In genomic region chr2:230348792-230349191, GRCh38 we compare ENCODE assay signal across 19 cellular contexts. TPM values are rescaled to one million over a fixed set of nuclear protein-coding genes. Genes with fewer than 3 reads are reported as not detected.
DNase-seq lines count a peak whose midpoint lies in the region; ATAC-seq, FAIRE-seq and TF ChIP-seq lines count a peak whose summit lies in the region.
"Had no signal": no experiment of that assay in that cellular context is flagged by ENCODE, and none has a peak within 500 bp of the region (broad histone marks: within the 10 kb centered on the region; RNA-seq: fewer than 3 reads in every experiment).

No MANE protein-coding gene starts in this region.

- H3K4me2 ChIP-seq in GM12878 (ENCODE audit: control insufficient read depth, insufficient read depth), result peak overlapping the region; percentile 32; the same call in 1 of the 2 replicates
- H3K4me2 ChIP-seq: GM23338 had no signal

- TF ChIP-seq CTCF in GM12878 (IDR thresholded peaks at IDR 0.05 in 2 of 3, conservative IDR thresholded peaks at IDR 0.05 in 1 of 3; ENCODE audit: control insufficient read depth in 2 of 3, extremely low read depth in 1 of 3, insufficient read depth in 1 of 3, low read depth in 3 of 3, low read length in 3 of 3), result no peak

- no peak for ATAC-seq in stimulated activated naive CD8-positive, alpha-beta T cell treated with anti-CD3 and anti-CD28 coated beads, Interleukin-15, Interleukin-2, amounts not matched to agents 100 U/mL and 50 U/mL, for 24 hours
- ATAC-seq in GM12878 (peak; percentile 79), left lobe of liver (no peak)
- ATAC-seq: GM23338, left lung had no signal

- H3K36me3 ChIP-seq in GM12878 (ENCODE audit: control insufficient read depth in 2 of 2, insufficient read depth in 2 of 2, low read length in 1 of 2), result peaks cover 0 to 3% of the 10 kb centered on the region in 2 experiments; a peak in 1 of 4 replicates
- H3K36me3 ChIP-seq: suprapubic skin had no signal

- SMC1A ChIA-PET in GM12878 (lab: Charles Lee; ENCODE audit: uncharacterized antibody, unreplicated experiment), result interaction anchor here (0.7 to 1.7 kb wide), 11 partner anchors 11 to 253 kb away, joined by 3 to 6 read pairs (median 3); partner anchors contain the start of gene SP140L

- H3K4me1 ChIP-seq in GM12878 (ENCODE audit: control insufficient read depth, insufficient read depth, low read length), result peaks cover 15% of the 10 kb centered on the region
- H3K4me1 ChIP-seq: Caco-2, suprapubic skin had no signal

- FAIRE-seq in GM12878 (lab: Jason Lieb, UNC), result no peak
- FAIRE-seq: astrocyte had no signal

- no peaks in the 10 kb centered on the region for H3K27me3 ChIP-seq in GM12878 (replicated peaks in 1 of 2; ENCODE audit: control insufficient read depth in 2 of 2, insufficient read depth in 2 of 2, low read length in 1 of 2)
- H3K27me3 ChIP-seq: esophagus squamous epithelium, left lung, suprapubic skin had no signal

- POLR2A ChIA-PET in GM12878 (lab: Charles Lee), result interaction anchor here (0.7 to 1.8 kb wide), 4 partner anchors 16 to 146 kb away, joined by 3 to 6 read pairs (median 4); partner anchors contain the start of gene SP140L

- no peak for TF ChIP-seq POLR2A in GM12878 (IDR thresholded peaks at IDR 0.05; ENCODE audit: low read depth, low read length)

- no peaks in the 10 kb centered on the region for H3K27me3 Mint-ChIP-seq in stimulated activated naive CD8-positive, alpha-beta T cell treated with anti-CD3 and anti-CD28 coated beads, Interleukin-15, Interleukin-2, amounts not matched to agents 100 ng/mL and 50 ng/mL, for 24 hours
- no peaks in the 10 kb centered on the region for H3K27me3 Mint-ChIP-seq in T-helper 1 cell treated with Interleukin-12 subunit alpha and Interleukin-12 subunit beta and Interleukin-4 antibody, amounts not matched to agents 30 μg/mL and 1 μg/mL, for 36 hours (ENCODE audit: low read depth)

- H3K9me3 ChIP-seq in GM12878 (replicated peaks; ENCODE audit: control insufficient read depth, insufficient read depth, low read length), result peaks cover 14% of the 10 kb centered on the region
- H3K9me3 ChIP-seq: Caco-2, esophagus squamous epithelium had no signal

- intact Hi-C loops in GM12878 (cut with micrococcal nuclease; ENCODE audit: unreplicated experiment), result no loop called here

- in situ Hi-C loops in GM12878 (cut with MboI), result no loop called here

- RAD21 ChIA-PET in GM12878 (lab: Charles Lee; ENCODE audit: unreplicated experiment), result interaction anchor here (0.8 kb wide), 1 partner anchor 123 kb away, joined by 3 read pairs; the partner anchor contains the start of gene SP140

- peaks cover 66% of the 10 kb centered on the region for H3K36me3 Mint-ChIP-seq in stimulated activated naive CD8-positive, alpha-beta T cell treated with anti-CD3 and anti-CD28 coated beads, Interleukin-15, Interleukin-2, amounts not matched to agents 100 ng/mL and 50 ng/mL, for 24 hours (ENCODE audit: low read depth)
- peaks cover 69% of the 10 kb centered on the region for H3K36me3 Mint-ChIP-seq in T-helper 1 cell treated with Interleukin-12 subunit alpha and Interleukin-12 subunit beta and Interleukin-4 antibody, amounts not matched to agents 30 μg/mL and 1 μg/mL, for 36 hours (ENCODE audit: low read depth)

- peak overlapping the region; percentile 52 for H3K4me3 Mint-ChIP-seq in stimulated activated naive CD8-positive, alpha-beta T cell treated with anti-CD3 and anti-CD28 coated beads, Interleukin-15, Interleukin-2, amounts not matched to agents 100 ng/mL and 50 ng/mL, for 24 hours
- H3K4me3 Mint-ChIP-seq in T-helper 1 cell treated with Interleukin-12 subunit alpha and Interleukin-12 subunit beta and Interleukin-4 antibody, amounts not matched to agents 30 μg/mL and 1 μg/mL, for 36 hours, result peak overlapping the region; percentile 72
- H3K4me3 Mint-ChIP-seq: GM23338 had no signal

- TF ChIP-seq RAD21 in GM12878 (IDR thresholded peaks at IDR 0.05; ENCODE audit: insufficient read depth, low read depth, low read length), result no peak

- DNase-seq in stimulated activated naive CD8-positive, alpha-beta T cell treated with anti-CD3 and anti-CD28 coated beads, Interleukin-15, Interleukin-2, amounts not matched to agents 100 U/mL and 50 U/mL, for 24 hours, result no peak
- DNase-seq in GM12878 (ENCODE audit: low read depth, low spot score) (no peak), left lobe of liver (ENCODE audit: low spot score) (no peak), 8988T (no peak), NCI-H146 treated with DMSO at 0.1 percent for 48 hours (lab: John Stamatoyannopoulos, UW; ENCODE audit: unreplicated experiment) (no peak)
- DNase-seq: activated CD4-positive, alpha-beta T cell treated with anti-CD3 and anti-CD28 coated beads for 48 hours; Caco-2; effector CD8-positive, alpha-beta T cell; esophagus squamous epithelium; KBM-7; left lung; NCI-H1092 treated with DMSO at 0.1 percent for 48 hours; NCI-H524; stimulated activated CD4-positive, alpha-beta T cell treated with anti-CD3 and anti-CD28 coated beads, Interleukin-4, amount 100 ng/mL, for 24 hours had no signal

- no peak overlapping the region for H3K9ac ChIP-seq in GM12878 (ENCODE audit: control insufficient read depth, insufficient read depth, low read length)

- H3K9me3 Mint-ChIP-seq in stimulated activated naive CD8-positive, alpha-beta T cell treated with anti-CD3 and anti-CD28 coated beads, Interleukin-15, Interleukin-2, amounts not matched to agents 100 ng/mL and 50 ng/mL, for 24 hours, result peaks cover 17% of the 10 kb centered on the region
- peaks cover 40% of the 10 kb centered on the region for H3K9me3 Mint-ChIP-seq in T-helper 1 cell treated with Interleukin-12 subunit alpha and Interleukin-12 subunit beta and Interleukin-4 antibody, amounts not matched to agents 30 μg/mL and 1 μg/mL, for 36 hours

- H4K20me1 ChIP-seq in GM12878 (ENCODE audit: control insufficient read depth, insufficient read depth), result no peaks in the 10 kb centered on the region

- H3K27ac ChIP-seq in GM12878 (ENCODE audit: control insufficient read depth, insufficient read depth), result no peak overlapping the region; the same call in 1 of the 2 replicates
- H3K27ac ChIP-seq: esophagus squamous epithelium, left lung, suprapubic skin had no signal

- no peak overlapping the region for H3K4me3 ChIP-seq in GM12878
- H3K4me3 ChIP-seq: esophagus squamous epithelium, GM23338, left lung, suprapubic skin had no signal

- TF ChIP-seq EP300 in GM12878 (IDR thresholded peaks at IDR 0.05; ENCODE audit: borderline replicate concordance in 1 of 2, control insufficient read depth in 1 of 2, low read depth in 2 of 2, low read length in 2 of 2), result no peak

- no peaks in the 10 kb centered on the region; the same call in none of the 2 replicates for H3K79me2 ChIP-seq in GM12878 (ENCODE audit: control insufficient read depth, insufficient read depth, low read length)

- peaks cover 69% of the 10 kb centered on the region for H3K4me1 Mint-ChIP-seq in stimulated activated naive CD8-positive, alpha-beta T cell treated with anti-CD3 and anti-CD28 coated beads, Interleukin-15, Interleukin-2, amounts not matched to agents 100 ng/mL and 50 ng/mL, for 24 hours (ENCODE audit: low read depth)
- H3K4me1 Mint-ChIP-seq in T-helper 1 cell treated with Interleukin-12 subunit alpha and Interleukin-12 subunit beta and Interleukin-4 antibody, amounts not matched to agents 30 μg/mL and 1 μg/mL, for 36 hours (ENCODE audit: low read depth), result peaks cover 63% of the 10 kb centered on the region
- H3K4me1 Mint-ChIP-seq: GM23338 had no signal

- BruUV-seq in GM12878 (replicated peaks; lab: Mats Ljungman, UMichigan), result no TSS peak

- no peak overlapping the region for H2AFZ ChIP-seq in GM12878 (ENCODE audit: control insufficient read depth, low read depth, low read length)
- H2AFZ ChIP-seq: GM23338 had no signal

- CTCF ChIA-PET in GM12878 (lab: Yijun Ruan, JAX), result interaction anchor here (0.9 to 1.0 kb wide), 3 partner anchors 24 to 146 kb away, joined by 3 read pairs; no protein-coding TSS in a partner anchor

- H3K27ac Mint-ChIP-seq in stimulated activated naive CD8-positive, alpha-beta T cell treated with anti-CD3 and anti-CD28 coated beads, Interleukin-15, Interleukin-2, amounts not matched to agents 100 ng/mL and 50 ng/mL, for 24 hours, result peak overlapping the region; percentile 83
- peak overlapping the region; percentile 91 for H3K27ac Mint-ChIP-seq in T-helper 1 cell treated with Interleukin-12 subunit alpha and Interleukin-12 subunit beta and Interleukin-4 antibody, amounts not matched to agents 30 μg/mL and 1 μg/mL, for 36 hours
- H3K27ac Mint-ChIP-seq: GM23338 had no signal

TF ChIP-seq in GM12878, 131 proteins besides CTCF, POLR2A, EP300 and RAD21 (continues in another document):
- TF ChIP-seq KLF5 (IDR thresholded peaks at IDR 0.05; ENCODE audit: partially characterized antibody), result no peak
- TF ChIP-seq BCL3 (IDR thresholded peaks at IDR 0.05; ENCODE audit: borderline replicate concordance, insufficient read depth, low read depth, low read length, poor library complexity, severe bottlenecking), result no peak
- no peak for TF ChIP-seq SREBF2 (IDR thresholded peaks at IDR 0.05; ENCODE audit: low read length)

RNA-seq across cellular contexts. Expression of gene SP140L, which starts 21.8 kb away (rescaled TPM):
- total RNA-seq in GM12878 (2013; cell fraction: nucleolus; rRNA removed), result 157 and 182 TPM in 2 replicates
- total RNA-seq in GM12878 (2014; rRNA removed) (12.5 and 13.3 TPM in 2 replicates), GM12878 (2014; rRNA removed; fragmentation: Illumina TruSeq; extraction: Trizol) (21.1 and 21.4 TPM in 2 replicates), GM12878 (2021) (17.3 and 18.5 TPM in 2 replicates), left lobe of liver (6.1 TPM)
- polyA plus RNA-seq in GM12878 (2011; ENCODE audit: low read depth), result 16.1 TPM
- polyA plus RNA-seq in GM12878 (2011; rRNA removed) (25.6 and 33.0 TPM in 2 replicates), GM12878 (2014; fragmentation: Illumina TruSeq; extraction: Trizol) (28.6 and 28.7 TPM in 2 replicates), GM12878 (2014; fragmentation: Nextera tagmentation; extraction: Ambion mirVana) (1 to 10 TPM; 4.7 to 6.1 TPM), GM12878 (2014; rRNA removed) (17.0 and 18.3 TPM in 2 replicates), GM12878 (2016; fragmentation: Nextera tagmentation; extraction: Ambion mirVana) (10 to 100 TPM; 10.4 to 12.9 TPM)
- 15.0 and 16.0 TPM in 2 replicates for polyA plus RNA-seq in GM12878 (2011; cell fraction: cytosol; rRNA removed)
- polyA plus RNA-seq in GM12878 (2011; cell fraction: nucleus; rRNA removed), result 75.2 and 83.6 TPM in 2 replicates
- polyA plus RNA-seq in GM12878 (2012), result 21.2 TPM in 2 replicates
- polyA minus RNA-seq in GM12878 (2011; rRNA and poly(A)+ RNA removed), result 20.6 and 21.0 TPM in 2 replicates
- polyA minus RNA-seq in GM12878 (2011; cell fraction: cytosol; rRNA and poly(A)+ RNA removed), result 5.4 and 9.1 TPM in 2 replicates
- 36.1 and 55.1 TPM in 2 replicates for polyA minus RNA-seq in GM12878 (2011; cell fraction: nucleus; rRNA and poly(A)+ RNA removed)
- total RNA-seq: Caco-2 had no signal
